Comparison of ENCODE assay signal across 7 cellular contexts in the genomic region with DNA sequence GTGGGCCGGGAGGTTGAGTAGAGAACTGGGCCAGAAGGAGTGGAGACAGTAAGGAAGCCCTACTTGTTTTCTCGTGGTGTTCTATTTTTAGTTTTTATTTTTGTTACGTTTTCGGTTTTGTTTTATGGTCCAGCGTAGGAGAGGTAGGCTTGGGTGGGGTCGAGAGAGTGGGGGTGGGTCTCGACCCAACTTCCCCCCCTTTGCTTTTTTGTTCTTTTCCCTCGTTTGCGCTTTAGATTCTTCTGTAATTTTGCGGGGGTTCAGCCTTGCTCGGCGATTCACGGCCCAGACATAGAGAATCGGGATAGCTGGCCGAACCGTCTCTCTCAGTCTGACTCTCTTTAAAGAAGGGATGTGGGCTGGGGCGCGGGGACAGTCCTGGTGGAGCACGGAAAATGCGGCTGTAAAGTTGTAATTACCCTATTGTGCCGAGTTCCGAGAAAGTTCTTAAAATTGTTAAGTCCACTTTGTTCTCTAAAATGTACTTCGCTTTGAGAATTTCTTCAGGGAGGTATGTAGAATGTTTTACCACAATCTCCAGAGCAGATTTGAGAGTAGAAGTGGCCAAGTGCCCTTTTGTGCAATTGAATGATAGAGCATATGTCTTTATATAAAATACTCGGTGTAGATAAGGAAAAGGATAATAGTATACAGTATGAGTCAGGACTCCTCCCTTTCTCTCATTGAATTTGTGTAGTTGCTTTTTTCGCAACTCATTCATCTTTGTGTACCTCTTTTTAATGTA. TPM values are rescaled to one million over a fixed set of nuclear protein-coding genes. Genes with fewer than 3 reads are reported as not detected.
DNase-seq lines count a peak whose midpoint lies in the region; ATAC-seq and TF ChIP-seq lines count a peak whose summit lies in the region.

No MANE protein-coding gene starts in this region.

- H3K4me1 Mint-ChIP-seq in naive thymus-derived CD4-positive, alpha-beta T cell: peaks cover 26 to 59% (median 55%) of the 10 kb centered on the region in 7 donors

- peak overlapping the region; percentile 94 for H3K9ac ChIP-seq in fibroblast of lung (ENCODE audit: insufficient read depth, low read length)

- no peaks in the 10 kb centered on the region for H4K20me1 ChIP-seq in fibroblast of lung (ENCODE audit: control insufficient read depth, extremely low read depth, insufficient read depth, low read length)

- peak overlapping the region; percentile 92 to 100 (median 98) for H3K27ac Mint-ChIP-seq in naive thymus-derived CD4-positive, alpha-beta T cell

- peak overlapping the region; percentile 96 for H3K4me2 ChIP-seq in fibroblast of lung (ENCODE audit: extremely low read depth, insufficient read depth, low read length)

- peaks cover 51% of the 10 kb centered on the region for H3K79me2 ChIP-seq in fibroblast of lung (ENCODE audit: control insufficient read depth, insufficient read depth, low read length)

- H3K36me3 Mint-ChIP-seq in naive thymus-derived CD4-positive, alpha-beta T cell: peaks cover 0 to 9% (median 4%) of the 10 kb centered on the region in 5 donors

- WGBS in suprapubic skin: under 1% methylated on average over 25 of the region's 25 CpGs

- POLR2A ChIA-PET in naive thymus-derived CD4-positive, alpha-beta T cell (lab: Charles Lee): interaction anchor here (0.7 to 12.1 kb wide), 20 partner anchors 10 to 722 kb away, joined by 3 to 188 read pairs (median 4); partner anchors contain the start of genes CROT, ELAPOR2 and TMEM243

- peak overlapping the region; percentile 87 to 99 (median 97) for H3K4me3 Mint-ChIP-seq in naive thymus-derived CD4-positive, alpha-beta T cell

- no peak overlapping the region for H2AFZ ChIP-seq in fibroblast of lung (ENCODE audit: low read length)

- CTCF ChIA-PET in naive thymus-derived CD4-positive, alpha-beta T cell (lab: Charles Lee): interaction anchor here (1.1 to 1.5 kb wide), 4 partner anchors 66 to 94 kb away, joined by 3 to 7 read pairs (median 4); partner anchors contain the start of genes ELAPOR2 and TMEM243

- H3K27ac ChIP-seq in fibroblast of lung (ENCODE audit: insufficient read depth, low read length) (peak overlapping the region; percentile 96), suprapubic skin (peak overlapping the region; percentile 99)
- H3K27ac ChIP-seq in naive thymus-derived CD4-positive, alpha-beta T cell (ENCODE audit: low read depth, low read length): peak overlapping the region; percentile 95

- H3K4me1 ChIP-seq in fibroblast of lung (ENCODE audit: control insufficient read depth, extremely low read depth, insufficient read depth, low read length) (peaks cover 8% of the 10 kb centered on the region), suprapubic skin (peaks cover 54% of the 10 kb centered on the region)
- peaks cover 27% of the 10 kb centered on the region in 2 donors for H3K4me1 ChIP-seq in naive thymus-derived CD4-positive, alpha-beta T cell (ENCODE audit: control insufficient read depth in 2 of 2, insufficient read depth in 2 of 2, low read length in 2 of 2)

- H3K4me3 ChIP-seq in fibroblast of lung (replicated peaks in 1 of 4; ENCODE audit: control extremely low read depth in 1 of 4, insufficient read depth in 1 of 4, low read depth in 3 of 4, low read length in 4 of 4): peak overlapping the region; percentile 77 to 99 (median 92)
- peak overlapping the region; percentile 72 for H3K4me3 ChIP-seq in naive thymus-derived CD4-positive, alpha-beta T cell (ENCODE audit: low read length)
- H3K4me3 ChIP-seq in suprapubic skin: peak overlapping the region; percentile 89

- H3K9me3 ChIP-seq in fibroblast of lung (ENCODE audit: control insufficient read depth, insufficient read depth, low read depth, low read length): no peaks in the 10 kb centered on the region
- no peaks in the 10 kb centered on the region for H3K9me3 ChIP-seq in naive thymus-derived CD4-positive, alpha-beta T cell (ENCODE audit: control insufficient read depth in 2 of 3, low read length in 3 of 3)
- no peaks in the 10 kb centered on the region for H3K9me3 ChIP-seq in suprapubic skin

- DNase-seq in NCI-H2171 (lab: John Stamatoyannopoulos, UW) (peak; percentile 11), fibroblast of lung (ENCODE audit: low read depth in 2 of 2) (peak; percentile 20 to 41), suprapubic skin (ENCODE audit: low spot score in 2 of 2) (peak in 1 of 2 donors; percentile 65)
- peak; percentile 50 for DNase-seq in activated T-cell treated with anti-CD3 and anti-CD28 coated beads, Interleukin-2, amount 50 U/mL, for 1 hour
- DNase-seq in naive thymus-derived CD4-positive, alpha-beta T cell: peak in 4 of 9 donors; percentile 3 to 45 (median 18)

- ATAC-seq in GM18502 (IDR thresholded peaks at IDR 0.05; ENCODE audit: poor library complexity, unreplicated experiment): peak; percentile 17
- ATAC-seq in HG02623 (IDR thresholded peaks at IDR 0.05; ENCODE audit: unreplicated experiment): peak; percentile 9
- peak; percentile 5 for ATAC-seq in naive thymus-derived CD4-positive, alpha-beta T cell

- H3K9me3 Mint-ChIP-seq in naive thymus-derived CD4-positive, alpha-beta T cell: no peaks in the 10 kb centered on the region

- H3K27me3 Mint-ChIP-seq in naive thymus-derived CD4-positive, alpha-beta T cell: no peaks in the 10 kb centered on the region

- no peak for TF ChIP-seq POLR2A in suprapubic skin (IDR thresholded peaks at IDR 0.05)

- no peak for TF ChIP-seq EP300 in suprapubic skin (IDR thresholded peaks at IDR 0.05)

- H3K36me3 ChIP-seq in fibroblast of lung (ENCODE audit: control insufficient read depth, insufficient read depth, low read length): no peaks in the 10 kb centered on the region
- peaks cover 0 to 11% (median 0%) of the 10 kb centered on the region in 3 experiments for H3K36me3 ChIP-seq in naive thymus-derived CD4-positive, alpha-beta T cell (ENCODE audit: control insufficient read depth in 2 of 3, insufficient read depth in 3 of 3, low read length in 3 of 3)
- no peaks in the 10 kb centered on the region for H3K36me3 ChIP-seq in suprapubic skin

- H3K27me3 ChIP-seq in fibroblast of lung (ENCODE audit: control insufficient read depth, insufficient read depth, low read length) (no peaks in the 10 kb centered on the region), suprapubic skin (no peaks in the 10 kb centered on the region)
- no peaks in the 10 kb centered on the region for H3K27me3 ChIP-seq in naive thymus-derived CD4-positive, alpha-beta T cell (ENCODE audit: control insufficient read depth in 2 of 2, insufficient read depth in 2 of 2, low read length in 2 of 2)

- TF ChIP-seq CTCF in fibroblast of lung (conservative IDR thresholded peaks at IDR 0.05 in 1 of 2, IDR thresholded peaks at IDR 0.05 in 1 of 2; ENCODE audit: low read depth in 1 of 2, low read length in 2 of 2) (no peak), suprapubic skin (IDR thresholded peaks at IDR 0.05) (no peak)

- intact Hi-C loops in naive thymus-derived CD4-positive, alpha-beta T cell (cut with micrococcal nuclease): loop anchor here (1.0 to 5.0 kb wide), 14 partner anchors 12 to 779 kb away; partner anchors contain the start of genes CROT (in 2 of the 2), DBF4 (in 2 of the 2), ELAPOR2 (in 2 of the 2) and RUNDC3B (in 2 of the 2)

RNA-seq across cellular contexts. Expression of gene DMTF1, which starts 0.8 kb away (rescaled TPM):
- total RNA-seq in fibroblast of lung (59.8 and 97.1 TPM in 2 replicates), suprapubic skin (100 to 1,000 TPM in 1 of 4 donors, 10 to 100 TPM in 3; 42.9 to 217 (median 61.6) TPM)
- 39.6 and 51.6 TPM in 2 replicates for polyA plus RNA-seq in fibroblast of lung
- 14.7 and 19.4 TPM in 2 replicates for polyA plus RNA-seq in fibroblast of lung (2012)
- polyA minus RNA-seq in fibroblast of lung (ENCODE audit: low replicate concordance): 13.7 and 20.8 TPM in 2 replicates
- 100 to 1,000 TPM; 118 to 159 (median 131) TPM for total RNA-seq in naive thymus-derived CD4-positive, alpha-beta T cell
- polyA plus RNA-seq in naive thymus-derived CD4-positive, alpha-beta T cell: 10 to 100 TPM; 33.9 to 36.2 TPM
